ENCODE assay signal across 8 cellular contexts in the genomic region with DNA sequence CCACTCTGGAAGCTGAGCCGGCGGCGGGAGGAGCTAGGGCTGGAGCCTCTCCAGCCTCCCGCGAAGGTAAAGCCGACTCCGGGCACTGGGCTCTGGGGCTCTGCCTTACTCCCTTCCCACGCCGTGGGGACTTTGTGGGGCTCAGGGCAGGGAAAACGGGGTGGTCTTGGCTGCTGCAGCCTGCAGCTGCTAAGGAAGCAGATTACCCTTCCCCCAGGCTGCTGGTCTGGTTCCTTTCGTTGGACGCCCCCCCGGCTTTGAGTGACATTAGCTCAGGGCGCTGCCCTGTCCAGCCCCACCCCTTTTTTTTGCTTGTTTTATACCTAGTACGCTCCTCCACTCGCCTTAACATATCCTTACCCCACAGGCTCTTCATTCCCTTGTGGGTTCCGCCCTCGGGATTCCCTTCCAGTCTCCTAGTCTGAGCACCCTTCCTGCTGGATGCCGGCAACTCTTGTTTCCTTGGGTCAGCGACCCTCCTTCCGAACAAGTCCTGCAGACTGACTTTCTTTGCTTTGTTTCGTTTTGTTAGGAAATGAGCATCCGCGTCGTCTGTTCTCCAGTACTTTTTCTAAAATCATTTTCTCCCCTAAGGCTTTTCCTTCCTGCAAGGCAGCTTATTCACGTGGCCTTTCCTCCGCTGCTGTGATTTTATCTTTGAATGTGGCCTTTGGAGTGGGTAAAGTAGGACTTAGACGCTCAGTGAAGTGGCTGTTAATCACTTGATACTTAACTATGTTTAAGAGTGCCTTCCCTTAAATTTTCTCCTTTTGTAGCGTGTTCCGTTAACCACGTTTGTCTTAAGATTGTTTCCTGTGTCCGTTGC. TPM values are rescaled to one million over a fixed set of nuclear protein-coding genes. Genes with fewer than 3 reads are reported as not detected.
DNase-seq lines count a peak whose midpoint lies in the region; ATAC-seq and TF ChIP-seq lines count a peak whose summit lies in the region.

No MANE protein-coding gene starts in this region.

- TF ChIP-seq EP300 in ovary (IDR thresholded peaks at IDR 0.05) = no peak

- H3K27ac ChIP-seq in ovary = peak overlapping the region; percentile 47 to 78

- TF ChIP-seq CTCF in ovary (IDR thresholded peaks at IDR 0.05) = no peak

- H3K4me1 ChIP-seq in ovary (ENCODE audit: insufficient read depth) = no peaks in the 10 kb centered on the region

- no peaks in the 10 kb centered on the region for H3K9me3 ChIP-seq in ovary

- intact Hi-C loops in activated naive CD4-positive, alpha-beta T cell treated with anti-CD3 and anti-CD28 coated beads for 36 hours (cut with micrococcal nuclease) = loop anchor here (1.0 to 5.0 kb wide), 13 partner anchors 14 to 1391 kb away; a partner anchor contains a TSS
- intact Hi-C loops in head of caudate nucleus (cut with DNase I) (no loop called here), ovary (cut with DNase I) (no loop called here)

- peak overlapping the region; percentile 91 for H3K4me3 Mint-ChIP-seq in activated naive CD4-positive, alpha-beta T cell treated with anti-CD3 and anti-CD28 coated beads for 36 hours

- H3K4me1 Mint-ChIP-seq in activated naive CD4-positive, alpha-beta T cell treated with anti-CD3 and anti-CD28 coated beads for 36 hours (ENCODE audit: low read depth) = peaks cover 27% of the 10 kb centered on the region

- H3K27me3 Mint-ChIP-seq in activated naive CD4-positive, alpha-beta T cell treated with anti-CD3 and anti-CD28 coated beads for 36 hours (ENCODE audit: low read depth) = no peaks in the 10 kb centered on the region

- H3K36me3 Mint-ChIP-seq in activated naive CD4-positive, alpha-beta T cell treated with anti-CD3 and anti-CD28 coated beads for 36 hours (ENCODE audit: low read depth) = peaks cover 1% of the 10 kb centered on the region

- peak overlapping the region; percentile 77 for H3K27ac Mint-ChIP-seq in activated naive CD4-positive, alpha-beta T cell treated with anti-CD3 and anti-CD28 coated beads for 36 hours

- H3K27me3 ChIP-seq in ovary = no peaks in the 10 kb centered on the region

- DNase-seq in DMS53 treated with DMSO at 0.1 percent for 48 hours (lab: John Stamatoyannopoulos, UW; ENCODE audit: unreplicated experiment) = peak; percentile 47
- peak; percentile 79 for DNase-seq in NOMO-1 treated with dmso at 0.1 percent for 144 hours (lab: John Stamatoyannopoulos, UW; ENCODE audit: unreplicated experiment)
- peak; percentile 35 for DNase-seq in activated naive CD4-positive, alpha-beta T cell treated with anti-CD3 and anti-CD28 coated beads for 36 hours
- peak in 34 of 42 donors; percentile 12 to 72 (median 46) for DNase-seq in head of caudate nucleus
- DNase-seq in ovary = peak in 2 of 5 donors; percentile 29 to 53
- no peak for DNase-seq in middle frontal gyrus (ENCODE audit: extremely low spot score, low spot score)

- no peaks in the 10 kb centered on the region for H3K9me3 Mint-ChIP-seq in activated naive CD4-positive, alpha-beta T cell treated with anti-CD3 and anti-CD28 coated beads for 36 hours

- TF ChIP-seq POLR2A in ovary (IDR thresholded peaks at IDR 0.05) = no peak

- ATAC-seq in GM19467 (IDR thresholded peaks at IDR 0.05; ENCODE audit: unreplicated experiment) (peak; percentile 43), HG03571 (IDR thresholded peaks at IDR 0.05; ENCODE audit: unreplicated experiment) (peak; percentile 36)

- H3K36me3 ChIP-seq in ovary = no peaks in the 10 kb centered on the region

- CTCF ChIA-PET in activated naive CD4-positive, alpha-beta T cell treated with anti-CD3 and anti-CD28 coated beads for 36 hours (lab: Charles Lee) = interaction anchor here (0.6 to 1.0 kb wide), 2 partner anchors 11 to 356 kb away, joined by 3 to 5 read pairs; no protein-coding TSS in a partner anchor

- peak overlapping the region; percentile 86 for H3K4me3 ChIP-seq in ovary

- 0 to 1% (median 0%) methylated on average over 32 of the region's 32 CpGs for WGBS in ovary, 3 donors

RNA-seq across cellular contexts. Expression of a gene that starts 0.6 kb away (rescaled TPM):
- total RNA-seq in activated naive CD4-positive, alpha-beta T cell treated with anti-CD3 and anti-CD28 coated beads for 36 hours = 10 to 100 TPM; 32.8 to 33.6 TPM
- total RNA-seq in ovary = 10 to 100 TPM; 29.2 to 39.9 (median 30.3) TPM
- polyA plus RNA-seq in ovary = 10 to 100 TPM; 10.3 to 19.1 TPM
